8 cellular contexts compared by ENCODE assay signal in the genomic region with DNA sequence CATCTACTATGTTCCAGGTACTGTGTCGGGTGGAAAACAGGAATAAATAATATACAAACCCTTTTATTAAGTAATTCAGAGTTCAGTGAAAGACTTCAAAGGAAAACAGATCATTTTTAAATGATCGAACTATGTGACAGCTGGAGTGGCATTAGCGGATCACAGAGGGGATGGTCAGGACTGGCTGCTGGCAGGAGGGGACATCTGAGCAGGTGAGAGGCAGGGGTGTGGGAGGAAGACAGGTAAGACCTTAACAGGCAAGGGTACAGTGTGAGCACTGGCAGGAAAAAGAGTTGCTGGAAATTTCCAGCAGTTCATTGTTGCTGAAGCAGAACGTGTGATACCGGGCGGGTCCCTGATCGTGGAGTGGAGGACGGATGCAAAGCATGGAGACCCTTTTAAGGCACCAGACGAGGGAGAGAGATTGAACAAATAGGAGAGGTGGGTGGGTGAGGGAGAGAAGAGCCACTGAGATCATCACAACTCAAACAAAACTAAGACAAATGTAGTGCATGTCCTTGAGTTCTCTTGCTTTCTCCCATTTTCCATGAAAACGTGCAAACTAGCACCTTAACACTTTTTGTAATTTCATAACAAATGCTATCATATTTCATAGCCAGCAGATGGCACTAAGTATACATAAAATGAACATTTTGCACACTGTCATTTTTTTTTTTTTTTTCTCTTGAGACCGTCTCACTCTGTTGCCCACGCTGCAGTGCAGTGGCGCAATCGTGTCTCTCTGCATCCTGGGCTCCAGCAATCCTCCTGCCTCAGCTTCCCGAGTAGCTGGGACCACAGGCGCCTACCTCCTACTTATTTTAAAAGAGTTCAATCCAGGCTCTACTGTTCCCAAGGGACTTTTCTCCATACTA. TPM values are rescaled to one million over a fixed set of nuclear protein-coding genes. Genes with fewer than 3 reads are reported as not detected.
A peak's percentile ranks its signal among the peaks of the same experiment; 100 is the strongest.
DNase-seq lines count a peak whose midpoint lies in the region; ATAC-seq and TF ChIP-seq lines count a peak whose summit lies in the region.
"Not testable (repeated sequence)": the region's sequence is repeated elsewhere in the genome, so short reads cannot be mapped to it uniquely, and the experiment has no call there.

No MANE protein-coding gene starts in this region.

- not testable (repeated sequence) for H3K9me3 ChIP-seq in mucosa of descending colon

- TF ChIP-seq CTCF in fibroblast of mammary gland (conservative IDR thresholded peaks at IDR 0.05; ENCODE audit: control insufficient read depth, insufficient read depth, low read depth, low read length): peak; percentile 14
- not testable (repeated sequence) for TF ChIP-seq CTCF in mucosa of descending colon (IDR thresholded peaks at IDR 0.05)

- H3K4me1 ChIP-seq in mucosa of descending colon (ENCODE audit: low read depth): not testable (repeated sequence)

- H3K4me1 Mint-ChIP-seq in activated naive CD8-positive, alpha-beta T cell treated with anti-CD3 and anti-CD28 coated beads for 36 hours: not testable (repeated sequence)
- peaks cover 15% of the 10 kb centered on the region for H3K4me1 Mint-ChIP-seq in stimulated activated memory B cell treated with anti-CD40 and anti-IgM and Interleukin-4, amounts not matched to agents 10 μg/mL and 1 μg/mL and 100 μg/mL, for 72 hours

- not testable (repeated sequence) for H3K27ac Mint-ChIP-seq in activated naive CD8-positive, alpha-beta T cell treated with anti-CD3 and anti-CD28 coated beads for 36 hours
- peak overlapping the region; percentile 36 for H3K27ac Mint-ChIP-seq in stimulated activated memory B cell treated with anti-CD40 and anti-IgM and Interleukin-4, amounts not matched to agents 10 μg/mL and 1 μg/mL and 100 μg/mL, for 72 hours

- ATAC-seq in HG03103 (IDR thresholded peaks at IDR 0.05; ENCODE audit: low read depth, unreplicated experiment): peak; percentile 60
- peak; percentile 48 for ATAC-seq in mucosa of descending colon
- ATAC-seq in stimulated activated memory B cell treated with anti-CD40 and anti-IgM and Interleukin-4, amounts not matched to agents 10 μg/mL and 1 μg/mL and 100 μg/mL, for 72 hours: peak; percentile 79

- H3K4me3 Mint-ChIP-seq in activated naive CD8-positive, alpha-beta T cell treated with anti-CD3 and anti-CD28 coated beads for 36 hours: peak overlapping the region; percentile 14
- H3K4me3 Mint-ChIP-seq in stimulated activated memory B cell treated with anti-CD40 and anti-IgM and Interleukin-4, amounts not matched to agents 10 μg/mL and 1 μg/mL and 100 μg/mL, for 72 hours: peak overlapping the region; percentile 46

- H3K9me3 Mint-ChIP-seq in activated naive CD8-positive, alpha-beta T cell treated with anti-CD3 and anti-CD28 coated beads for 36 hours; stimulated activated memory B cell treated with anti-CD40 and anti-IgM and Interleukin-4, amounts not matched to agents 10 μg/mL and 1 μg/mL and 100 μg/mL, for 72 hours: not testable (repeated sequence)

- peak; percentile 89 for DNase-seq in DMS53 (lab: John Stamatoyannopoulos, UW)
- peak; percentile 52 for DNase-seq in NCI-H1694 treated with DMSO at 0.1 percent for 48 hours (lab: John Stamatoyannopoulos, UW)
- peak; percentile 61 for DNase-seq in RKO (ENCODE audit: low spot score)
- peak; percentile 13 for DNase-seq in activated naive CD8-positive, alpha-beta T cell treated with anti-CD3 and anti-CD28 coated beads for 36 hours
- peak; percentile 73 for DNase-seq in fibroblast of mammary gland (ENCODE audit: low read depth)
- DNase-seq in mucosa of descending colon: not testable (repeated sequence)

- H3K27me3 Mint-ChIP-seq in activated naive CD8-positive, alpha-beta T cell treated with anti-CD3 and anti-CD28 coated beads for 36 hours: peaks cover 28% of the 10 kb centered on the region
- not testable (repeated sequence) for H3K27me3 Mint-ChIP-seq in stimulated activated memory B cell treated with anti-CD40 and anti-IgM and Interleukin-4, amounts not matched to agents 10 μg/mL and 1 μg/mL and 100 μg/mL, for 72 hours

- H3K36me3 Mint-ChIP-seq in activated naive CD8-positive, alpha-beta T cell treated with anti-CD3 and anti-CD28 coated beads for 36 hours; stimulated activated memory B cell treated with anti-CD40 and anti-IgM and Interleukin-4, amounts not matched to agents 10 μg/mL and 1 μg/mL and 100 μg/mL, for 72 hours: not testable (repeated sequence)

- H3K4me3 ChIP-seq in fibroblast of mammary gland (ENCODE audit: control insufficient read depth, low read depth, low read length); mucosa of descending colon: not testable (repeated sequence)

- intact Hi-C loops in mucosa of descending colon (cut with DNase I, micrococcal nuclease): not testable (repeated sequence)

- H3K36me3 ChIP-seq in mucosa of descending colon (ENCODE audit: low read depth): not testable (repeated sequence)

RNA-seq across cellular contexts. Expression of a gene that starts 23.7 kb away (rescaled TPM):
- under 1 TPM in 1 of 2 experiments, not detected in 1; 0.18 TPM for total RNA-seq in activated naive CD8-positive, alpha-beta T cell treated with anti-CD3 and anti-CD28 coated beads for 36 hours
- total RNA-seq in mucosa of descending colon: 1 to 10 TPM in 1 of 3 donors, under 1 TPM in 1, not detected in 1; 0.77 to 1.0 TPM
